In genomic region chr12:57605308-57606015, GRCh38 we compare ENCODE assay signal across 8 cellular contexts. TPM values are rescaled to one million over a fixed set of nuclear protein-coding genes. Genes with fewer than 3 reads are reported as not detected.
DNase-seq lines count a peak whose midpoint lies in the region; ATAC-seq and TF ChIP-seq lines count a peak whose summit lies in the region.

No MANE protein-coding gene starts in this region.

- no peak for TF ChIP-seq CTCF in stomach (IDR thresholded peaks at IDR 0.05)

- no peak for TF ChIP-seq EP300 in stomach (IDR thresholded peaks at IDR 0.05)

- H3K36me3 Mint-ChIP-seq in activated T-helper 17 cell treated with anti-CD3 and anti-CD28 coated beads, Interleukin-2, amount 50 U/mL, for 72 hours (ENCODE audit: low read depth) = peaks cover 25% of the 10 kb centered on the region

- no peak for ATAC-seq in activated T-helper 17 cell treated with anti-CD3 and anti-CD28 coated beads, Interleukin-2, amount 50 U/mL, for 72 hours (replicated peaks)
- no peak for ATAC-seq in GM19397 (IDR thresholded peaks at IDR 0.05; ENCODE audit: unreplicated experiment)

- H3K9me3 ChIP-seq in stomach = no peaks in the 10 kb centered on the region

- H3K9me3 Mint-ChIP-seq in activated T-helper 17 cell treated with anti-CD3 and anti-CD28 coated beads, Interleukin-2, amount 50 U/mL, for 72 hours = no peaks in the 10 kb centered on the region

- peaks cover 9% of the 10 kb centered on the region for H3K4me1 Mint-ChIP-seq in activated T-helper 17 cell treated with anti-CD3 and anti-CD28 coated beads, Interleukin-2, amount 50 U/mL, for 72 hours

- peak overlapping the region; percentile 68 to 95 (median 90) for H3K27ac ChIP-seq in stomach

- no peak for TF ChIP-seq POLR2A in stomach (IDR thresholded peaks at IDR 0.05)

- intact Hi-C loops in stomach (cut with DNase I; ENCODE audit: low total_unique reads) = no loop called here

- peaks cover 14 to 53% (median 47%) of the 10 kb centered on the region in 4 donors for H3K36me3 ChIP-seq in stomach

- DNase-seq in NCI-H748 (lab: John Stamatoyannopoulos, UW; ENCODE audit: unreplicated experiment) (peak; percentile 24), NCI-H748 treated with DMSO at 0.1 percent for 48 hours (lab: John Stamatoyannopoulos, UW) (no peak), iPS-NIHi7 (ENCODE audit: extremely low spot score) (peak; percentile 38), stomach (no peak), NCI-H1436 (lab: John Stamatoyannopoulos, UW) (no peak), HK-2 (ENCODE audit: unreplicated experiment) (no peak)

- peaks cover 11 to 52% (median 37%) of the 10 kb centered on the region in 4 donors for H3K4me1 ChIP-seq in stomach

- 35 to 39% (median 37%) methylated on average over 11 to 12 of the region's 12 CpGs for WGBS in stomach, 5 donors

- peak overlapping the region; percentile 79 to 89 (median 84) for H3K4me3 ChIP-seq in stomach

- peaks cover 3% of the 10 kb centered on the region for H3K27me3 Mint-ChIP-seq in activated T-helper 17 cell treated with anti-CD3 and anti-CD28 coated beads, Interleukin-2, amount 50 U/mL, for 72 hours

- peak overlapping the region; percentile 74 for H3K4me3 Mint-ChIP-seq in activated T-helper 17 cell treated with anti-CD3 and anti-CD28 coated beads, Interleukin-2, amount 50 U/mL, for 72 hours

- H3K27ac Mint-ChIP-seq in activated T-helper 17 cell treated with anti-CD3 and anti-CD28 coated beads, Interleukin-2, amount 50 U/mL, for 72 hours = peak overlapping the region; percentile 84

- peaks cover 0 to 23% (median 4%) of the 10 kb centered on the region in 3 donors for H3K27me3 ChIP-seq in stomach

RNA-seq across cellular contexts. Expression of gene DTX3, which starts 0.8 kb away (rescaled TPM):
- total RNA-seq in activated T-helper 17 cell treated with anti-CD3 and anti-CD28 coated beads, Interleukin-2, amount 50 U/mL, for 72 hours = 10 to 100 TPM; 16.7 to 19.5 TPM
- total RNA-seq in stomach = 10 to 100 TPM in 3 of 5 donors, 1 to 10 TPM in 2; 5.2 to 49.6 (median 14.3) TPM
- polyA plus RNA-seq in stomach = 10 to 100 TPM; 14.6 to 26.9 (median 17.1) TPM

RNA-seq across cellular contexts. Expression of gene ARHGEF25, which starts 5.8 kb away (rescaled TPM):
- 1 to 10 TPM; 1.5 to 1.6 TPM for total RNA-seq in activated T-helper 17 cell treated with anti-CD3 and anti-CD28 coated beads, Interleukin-2, amount 50 U/mL, for 72 hours
- 100 to 1,000 TPM in 1 of 5 donors, 10 to 100 TPM in 4; 18.7 to 220 (median 31.8) TPM for total RNA-seq in stomach
- 10 to 100 TPM; 22.5 to 48.4 (median 24.8) TPM for polyA plus RNA-seq in stomach

RNA-seq across cellular contexts. Expression of gene PIP4K2C, which starts 14.5 kb away (rescaled TPM):
- total RNA-seq in activated T-helper 17 cell treated with anti-CD3 and anti-CD28 coated beads, Interleukin-2, amount 50 U/mL, for 72 hours = 10 to 100 TPM; 16.0 to 23.0 TPM
- total RNA-seq in stomach = 100 to 1,000 TPM in 1 of 5 donors, 10 to 100 TPM in 4; 15.9 to 116 (median 46.1) TPM
- polyA plus RNA-seq in stomach = 10 to 100 TPM; 14.1 to 39.7 (median 20.1) TPM

RNA-seq across cellular contexts. Expression of gene B4GALNT1, which starts 27.5 kb away (rescaled TPM):
- 1 to 10 TPM; 1.5 to 3.7 TPM for total RNA-seq in activated T-helper 17 cell treated with anti-CD3 and anti-CD28 coated beads, Interleukin-2, amount 50 U/mL, for 72 hours
- 1 to 10 TPM in 1 of 5 donors, not detected in 4; 1.1 TPM for total RNA-seq in stomach
- under 1 TPM; 0.31 to 0.75 (median 0.60) TPM for polyA plus RNA-seq in stomach

RNA-seq across cellular contexts. Expression of gene KIF5A, which starts 55.6 kb away (rescaled TPM):
- 1 to 10 TPM; 2.0 to 3.0 TPM for total RNA-seq in activated T-helper 17 cell treated with anti-CD3 and anti-CD28 coated beads, Interleukin-2, amount 50 U/mL, for 72 hours
- 1 to 10 TPM in 4 of 5 donors, not detected in 1; 1.3 to 2.3 (median 1.6) TPM for total RNA-seq in stomach
- polyA plus RNA-seq in stomach = under 1 TPM; 0.19 to 0.40 (median 0.31) TPM

Comparison
In these comparisons a context has a peak if more than half of its experiments do, and no peak if none do; other contexts are left out.
1. DNase-seq: peak in NCI-H748 (single experiment) and iPS-NIHi7 (single experiment); none in NCI-H748 treated with DMSO at 0.1 percent for 48 hours (single experiment), stomach (single experiment), NCI-H1436 (single experiment) and HK-2 (single experiment).
2. RNA of gene ARHGEF25, which starts 5.8 kb away (total RNA-seq): 18.7 to 220 TPM in stomach; 1.5 to 1.6 TPM in activated T-helper 17 cell treated with anti-CD3 and anti-CD28 coated beads, Interleukin-2, amount 50 U/mL, for 72 hours; every median in the first group is over 4 times any median in the second.